1 cellular context compared by ENCODE assay signal in genomic region chr7:6706666-6707407, GRCh38.
A peak's percentile ranks its signal among the peaks of the same experiment; 100 is the strongest.
TF ChIP-seq lines count a peak whose summit lies in the region.

Gene ZNF12, minus strand, starts transcription at chr7:6706947. Its CDS starts 1,774 bp downstream, at chr7:6705173.

TF ChIP-seq in K562, 482 proteins besides CTCF, POLR2A, EP300 and RAD21 (continued from another document and continues in another):
- TF ChIP-seq TRIM24 (IDR thresholded peaks at IDR 0.05), result no peak
- TF ChIP-seq ZNF511 (CRISPR knock-in tag; IDR thresholded peaks at IDR 0.05), result no peak
- no peak for TF ChIP-seq ERF (CRISPR knock-in tag; IDR thresholded peaks at IDR 0.05)
- no peak for TF ChIP-seq TRIM25 (IDR thresholded peaks at IDR 0.05; ENCODE audit: borderline replicate concordance)
- TF ChIP-seq ZNF639 (CRISPR knock-in tag; conservative IDR thresholded peaks at IDR 0.05 in 1 of 2, IDR thresholded peaks at IDR 0.05 in 1 of 2), result peak in 1 of 2 experiments; percentile 75; a peak in 1 of 4 replicates
- peak; percentile 65; the same call in 1 of the 2 replicates for TF ChIP-seq STAT6 (CRISPR knock-in tag; IDR thresholded peaks at IDR 0.05)
- TF ChIP-seq FOXJ2 (tag; IDR thresholded peaks at IDR 0.05), result no peak
- peak; percentile 75 for TF ChIP-seq SIN3B (IDR thresholded peaks at IDR 0.05; ENCODE audit: low read depth)
- TF ChIP-seq NR4A1 (CRISPR knock-in tag; IDR thresholded peaks at IDR 0.05), result no peak
- TF ChIP-seq NR4A1 (tag; IDR thresholded peaks at IDR 0.05), result no peak
- TF ChIP-seq HEY1 (CRISPR knock-in tag; IDR thresholded peaks at IDR 0.05; ENCODE audit: borderline replicate concordance), result no peak
- 0 out of 2 replicates have a peak, but pooled peaks have one; percentile 45 for TF ChIP-seq ZKSCAN1 (IDR thresholded peaks at IDR 0.05; ENCODE audit: low read depth, low read length)
- no peak for TF ChIP-seq PCBP1 (IDR thresholded peaks at IDR 0.05; ENCODE audit: low read depth, low read length, poor library complexity, severe bottlenecking)
- TF ChIP-seq ZNF512 (tag; IDR thresholded peaks at IDR 0.05), result no peak
- TF ChIP-seq TEAD4 (IDR thresholded peaks at IDR 0.05; ENCODE audit: low read length), result peak; percentile 43; the same call in 1 of the 2 replicates
- TF ChIP-seq TEAD4 (CRISPR knock-in tag; IDR thresholded peaks at IDR 0.05; ENCODE audit: borderline replicate concordance), result 0 out of 2 replicates have a peak, but pooled peaks have one; percentile 2
- no peak for TF ChIP-seq RBM39 (optimal IDR thresholded peaks at IDR 0.05; ENCODE audit: low read depth, low read length)
- TF ChIP-seq PHB2 (IDR thresholded peaks at IDR 0.05; ENCODE audit: low read depth), result no peak
- no peak for TF ChIP-seq SMARCA4 (IDR thresholded peaks at IDR 0.05)
- no peak for TF ChIP-seq ZBTB8A (IDR thresholded peaks at IDR 0.05; ENCODE audit: partially characterized antibody)
- no peak for TF ChIP-seq ZNF324 (CRISPR knock-in tag; IDR thresholded peaks at IDR 0.05)
- no peak for TF ChIP-seq ZNF398 (CRISPR knock-in tag; IDR thresholded peaks at IDR 0.05)
- no peak for TF ChIP-seq CBFB (CRISPR knock-in tag; IDR thresholded peaks at IDR 0.05)
- peak; percentile 30 for TF ChIP-seq U2AF1 (optimal IDR thresholded peaks at IDR 0.05; ENCODE audit: low read depth, low read length)
- no peak for TF ChIP-seq NFE2 (IDR thresholded peaks at IDR 0.05; ENCODE audit: low read depth)
- TF ChIP-seq ZNF253 (CRISPR knock-in tag; conservative IDR thresholded peaks at IDR 0.05), result no peak
- peak; percentile 99 for TF ChIP-seq MEIS2 (IDR thresholded peaks at IDR 0.05; ENCODE audit: partially characterized antibody)
- TF ChIP-seq RBBP5 (IDR thresholded peaks at IDR 0.05; ENCODE audit: borderline replicate concordance, insufficient read depth, low read length, poor library complexity, severe bottlenecking), result peak; percentile 70
- no peak for TF ChIP-seq HNRNPK (IDR thresholded peaks at IDR 0.05; ENCODE audit: low read depth, low read length, poor library complexity, severe bottlenecking)
- peak; percentile 61 for TF ChIP-seq EP400 (IDR thresholded peaks at IDR 0.05)
- TF ChIP-seq ZSCAN29 (IDR thresholded peaks at IDR 0.05), result no peak
- no peak for TF ChIP-seq NFE2L1 (tag; IDR thresholded peaks at IDR 0.05; ENCODE audit: borderline replicate concordance, low read depth)
- TF ChIP-seq RBM25 (IDR thresholded peaks at IDR 0.05; ENCODE audit: low read depth, low read length, severe bottlenecking), result peak; percentile 59
- TF ChIP-seq CHD4 (IDR thresholded peaks at IDR 0.05; ENCODE audit: insufficient read depth, insufficient replicate concordance, low read depth, low read length, poor library complexity, severe bottlenecking), result no peak
- no peak; a peak in 1 of 4 replicates for TF ChIP-seq MAZ (CRISPR knock-in tag; conservative IDR thresholded peaks at IDR 0.05 in 1 of 2, IDR thresholded peaks at IDR 0.05 in 1 of 2)
- no peak for TF ChIP-seq ZNF280B (CRISPR knock-in tag; IDR thresholded peaks at IDR 0.05)
- no peak for TF ChIP-seq ATF6 (CRISPR knock-in tag; IDR thresholded peaks at IDR 0.05)
- peak; percentile 93 for TF ChIP-seq GABPA (tag; conservative IDR thresholded peaks at IDR 0.05; ENCODE audit: low read depth)
- TF ChIP-seq ZNF354B (CRISPR knock-in tag; IDR thresholded peaks at IDR 0.05), result no peak
- no peak for TF ChIP-seq TCFL5 (CRISPR knock-in tag; conservative IDR thresholded peaks at IDR 0.05)
- TF ChIP-seq RBFOX2 (IDR thresholded peaks at IDR 0.05; ENCODE audit: low read depth, low read length), result peak; percentile 93
- peak; percentile 99 for TF ChIP-seq ZBTB2 (IDR thresholded peaks at IDR 0.05)
- TF ChIP-seq ZNF707 (CRISPR knock-in tag; conservative IDR thresholded peaks at IDR 0.05), result no peak
